ENCODE assay signal across 23 cellular contexts in genomic region chr4:141569141-141569540, GRCh38.
A peak's percentile ranks its signal among the peaks of the same experiment; 100 is the strongest.
DNase-seq lines count a peak whose midpoint lies in the region; ATAC-seq, FAIRE-seq and TF ChIP-seq lines count a peak whose summit lies in the region.
"Had no signal": no experiment of that assay in that cellular context is flagged by ENCODE, and none has a peak within 500 bp of the region (broad histone marks: within the 10 kb centered on the region; RNA-seq: fewer than 3 reads in every experiment).

No MANE protein-coding gene starts in this region.

- H3K36me3 ChIP-seq in SJSA1: no peaks in the 10 kb centered on the region
- H3K36me3 ChIP-seq in pancreas: no peaks in the 10 kb centered on the region
- H3K36me3 ChIP-seq in BE2C: no peaks in the 10 kb centered on the region
- H3K36me3 ChIP-seq: BLaER1, thoracic aorta had no signal

- DNase-seq in ELR (ENCODE audit: low read depth): peak; percentile 68
- peak in 1 of 2 experiments; percentile 64 for DNase-seq in SJSA1 (ENCODE audit: low read depth in 1 of 2, low spot score in 2 of 2)
- DNase-seq in pancreas: no peak
- DNase-seq in NCI-H187 (lab: John Stamatoyannopoulos, UW): no peak
- no peak for DNase-seq in BE2C
- no peak for DNase-seq in NCI-H524 treated with DMSO at 0.1 percent for 48 hours (lab: John Stamatoyannopoulos, UW)
- DNase-seq: activated B cell treated with CpG ODN at 0.5 μM for 24 hours; activated CD4-positive, alpha-beta memory T cell treated with anti-CD3 and anti-CD28 coated beads for 36 hours; amygdala; Caco-2; erythroblast; GOT3; MM.1S; NCI-H1436; NCI-H510A; stimulated activated CD4-positive, alpha-beta T cell treated with anti-CD3 and anti-CD28 coated beads, Interleukin-4, amount 100 ng/mL, for 1 hour; stimulated activated naive CD4-positive, alpha-beta T cell had no signal

- H3K4me3 ChIP-seq in SJSA1: no peak overlapping the region
- H3K4me3 ChIP-seq in pancreas: no peak overlapping the region
- no peak overlapping the region for H3K4me3 ChIP-seq in BE2C (ENCODE audit: low read depth, low read length)
- H3K4me3 ChIP-seq: BLaER1, K562, lung, thoracic aorta had no signal

- H3K27me3 ChIP-seq in SJSA1 (replicated peaks) (no peaks in the 10 kb centered on the region), pancreas (no peaks in the 10 kb centered on the region), BE2C (no peaks in the 10 kb centered on the region)
- H3K27me3 ChIP-seq: BLaER1 had no signal

- peaks cover 50% of the 10 kb centered on the region for H3K4me1 ChIP-seq in SJSA1 (replicated peaks)
- H3K4me1 ChIP-seq in pancreas: no peaks in the 10 kb centered on the region
- 0 out of 2 replicates have a peak, but pooled peaks cover 2% of the 10 kb centered on the region for H3K4me1 ChIP-seq in BE2C
- H3K4me1 ChIP-seq: BLaER1, Caco-2 had no signal

- FAIRE-seq in colon (lab: Jason Lieb, UNC): peak; percentile 36
- peak; percentile 81 for FAIRE-seq in pancreas (lab: Jason Lieb, UNC)
- FAIRE-seq: K562 had no signal

- ATAC-seq in pancreas (no peak), HG02870 (IDR thresholded peaks at IDR 0.05; ENCODE audit: unreplicated experiment) (no peak)
- ATAC-seq: K562 had no signal

- H3K27ac ChIP-seq in SJSA1 (peak overlapping the region; percentile 78), pancreas (no peak overlapping the region)
- H3K27ac ChIP-seq: BLaER1, thoracic aorta had no signal

- no peaks in the 10 kb centered on the region for H3K9me3 ChIP-seq in SJSA1 (replicated peaks)
- H3K9me3 ChIP-seq in pancreas: no peaks in the 10 kb centered on the region
- H3K9me3 ChIP-seq in BE2C: no peaks in the 10 kb centered on the region
- H3K9me3 ChIP-seq: BLaER1, Caco-2, thoracic aorta had no signal

- TF ChIP-seq CTCF in pancreas (IDR thresholded peaks at IDR 0.05): no peak
- no peak for TF ChIP-seq CTCF in BE2C (IDR thresholded peaks at IDR 0.05; ENCODE audit: low read depth, low read length)

- intact Hi-C loops in pancreas (cut with DNase I): no loop called here

- 89% methylated on average over 2 of the region's 2 CpGs for WGBS in pancreas, 2 donors
